In the genomic region with DNA sequence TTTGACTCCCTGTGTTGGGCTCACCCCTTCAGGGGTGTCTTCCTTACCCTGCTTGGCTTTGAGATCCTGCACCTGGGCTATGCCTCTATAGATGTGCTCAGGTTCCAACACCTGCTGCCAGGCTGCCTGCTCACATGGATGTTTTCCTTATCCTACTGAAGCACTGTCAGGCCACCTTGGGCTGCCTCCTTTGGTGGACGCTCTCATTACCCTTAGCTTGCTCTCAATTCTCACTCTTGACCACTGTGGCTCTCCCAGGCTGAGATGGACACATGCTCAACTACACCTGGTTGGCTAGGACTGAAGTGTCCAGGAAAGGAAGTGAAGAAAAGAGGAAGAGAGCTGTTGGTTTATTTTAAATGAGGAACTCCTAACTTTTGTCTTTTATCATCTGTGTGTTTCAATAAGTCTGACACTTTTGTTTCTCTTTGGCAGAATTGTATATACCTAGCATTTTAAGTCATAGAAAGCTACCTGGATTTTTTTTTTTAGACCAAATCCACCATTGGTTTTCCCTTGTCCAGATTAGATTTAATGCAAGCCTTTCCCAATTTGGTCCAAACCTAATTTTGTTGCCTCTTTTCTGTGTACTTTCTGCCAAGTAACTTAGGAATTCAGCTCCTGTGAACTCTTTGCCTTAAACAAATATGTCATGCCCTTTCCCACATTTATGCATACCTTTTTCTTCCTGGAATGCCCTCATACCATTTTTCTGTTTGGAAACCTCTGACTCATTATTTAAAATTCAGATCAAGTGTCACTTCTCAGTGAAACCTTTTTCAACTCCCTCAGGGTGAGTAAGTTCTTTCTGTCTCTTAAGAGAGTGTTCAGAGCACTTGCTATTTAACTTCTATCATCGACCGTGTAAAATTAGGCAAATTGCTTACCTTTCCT, we compare ENCODE assay signal across 2 cellular contexts.
TF ChIP-seq lines count a peak whose summit lies in the region.

No MANE protein-coding gene starts in this region.

TF ChIP-seq in IMR-90, 13 proteins besides CTCF, POLR2A, EP300 and RAD21:
- TF ChIP-seq MXI1 (IDR thresholded peaks at IDR 0.05; ENCODE audit: borderline replicate concordance, low read depth, low read length) (no peak), RFX5 (IDR thresholded peaks at IDR 0.05; ENCODE audit: low read depth, low read length) (no peak), RCOR1 (IDR thresholded peaks at IDR 0.05; ENCODE audit: insufficient replicate concordance, low read length) (no peak), FOS (IDR thresholded peaks at IDR 0.05; ENCODE audit: low read depth, low read length) (no peak), MAFK (IDR thresholded peaks at IDR 0.05; ENCODE audit: low read depth, low read length) (no peak), CEBPB (IDR thresholded peaks at IDR 0.05; ENCODE audit: low read depth, low read length) (no peak), MAZ (IDR thresholded peaks at IDR 0.05; ENCODE audit: borderline replicate concordance, low read depth, low read length) (no peak), BHLHE40 (IDR thresholded peaks at IDR 0.05; ENCODE audit: low read depth, low read length) (no peak), SMC3 (IDR thresholded peaks at IDR 0.05; ENCODE audit: low read depth, low read length) (no peak), CHD1 (IDR thresholded peaks at IDR 0.05; ENCODE audit: low read depth, low read length) (no peak), NFE2L2 (IDR thresholded peaks at IDR 0.05; ENCODE audit: low read depth, low read length) (no peak)
- TF ChIP-seq, protein P1, sequence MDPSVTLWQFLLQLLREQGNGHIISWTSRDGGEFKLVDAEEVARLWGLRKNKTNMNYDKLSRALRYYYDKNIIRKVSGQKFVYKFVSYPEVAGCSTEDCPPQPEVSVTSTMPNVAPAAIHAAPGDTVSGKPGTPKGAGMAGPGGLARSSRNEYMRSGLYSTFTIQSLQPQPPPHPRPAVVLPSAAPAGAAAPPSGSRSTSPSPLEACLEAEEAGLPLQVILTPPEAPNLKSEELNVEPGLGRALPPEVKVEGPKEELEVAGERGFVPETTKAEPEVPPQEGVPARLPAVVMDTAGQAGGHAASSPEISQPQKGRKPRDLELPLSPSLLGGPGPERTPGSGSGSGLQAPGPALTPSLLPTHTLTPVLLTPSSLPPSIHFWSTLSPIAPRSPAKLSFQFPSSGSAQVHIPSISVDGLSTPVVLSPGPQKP (IDR thresholded peaks at IDR 0.05; ENCODE audit: borderline replicate concordance, low read depth, low read length): no peak
- TF ChIP-seq, protein P2, sequence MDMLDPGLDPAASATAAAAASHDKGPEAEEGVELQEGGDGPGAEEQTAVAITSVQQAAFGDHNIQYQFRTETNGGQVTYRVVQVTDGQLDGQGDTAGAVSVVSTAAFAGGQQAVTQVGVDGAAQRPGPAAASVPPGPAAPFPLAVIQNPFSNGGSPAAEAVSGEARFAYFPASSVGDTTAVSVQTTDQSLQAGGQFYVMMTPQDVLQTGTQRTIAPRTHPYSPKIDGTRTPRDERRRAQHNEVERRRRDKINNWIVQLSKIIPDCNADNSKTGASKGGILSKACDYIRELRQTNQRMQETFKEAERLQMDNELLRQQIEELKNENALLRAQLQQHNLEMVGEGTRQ (IDR thresholded peaks at IDR 0.05; ENCODE audit: low read depth, low read length): no peak
TF ChIP-seq in IMR-90: peak in this region for 0.

TF ChIP-seq in GM12878, 131 proteins besides CTCF, POLR2A, EP300 and RAD21:
- TF ChIP-seq GABPA (IDR thresholded peaks at IDR 0.05; ENCODE audit: low read depth): no peak
- no peak for TF ChIP-seq RB1 (IDR thresholded peaks at IDR 0.05; ENCODE audit: borderline replicate concordance)
- no peak for TF ChIP-seq RAD51 (IDR thresholded peaks at IDR 0.05)
- no peak for TF ChIP-seq MEF2A (IDR thresholded peaks at IDR 0.05; ENCODE audit: insufficient read depth, low read depth, low read length)
- TF ChIP-seq ATF7 (IDR thresholded peaks at IDR 0.05; ENCODE audit: low read depth): no peak
- TF ChIP-seq SPI1 (IDR thresholded peaks at IDR 0.05; ENCODE audit: borderline replicate concordance, insufficient read depth, low read depth, low read length): peak; percentile 68; the same call in 1 of the 2 replicates
